Comparison of ENCODE assay signal across 8 cellular contexts in the genomic region with DNA sequence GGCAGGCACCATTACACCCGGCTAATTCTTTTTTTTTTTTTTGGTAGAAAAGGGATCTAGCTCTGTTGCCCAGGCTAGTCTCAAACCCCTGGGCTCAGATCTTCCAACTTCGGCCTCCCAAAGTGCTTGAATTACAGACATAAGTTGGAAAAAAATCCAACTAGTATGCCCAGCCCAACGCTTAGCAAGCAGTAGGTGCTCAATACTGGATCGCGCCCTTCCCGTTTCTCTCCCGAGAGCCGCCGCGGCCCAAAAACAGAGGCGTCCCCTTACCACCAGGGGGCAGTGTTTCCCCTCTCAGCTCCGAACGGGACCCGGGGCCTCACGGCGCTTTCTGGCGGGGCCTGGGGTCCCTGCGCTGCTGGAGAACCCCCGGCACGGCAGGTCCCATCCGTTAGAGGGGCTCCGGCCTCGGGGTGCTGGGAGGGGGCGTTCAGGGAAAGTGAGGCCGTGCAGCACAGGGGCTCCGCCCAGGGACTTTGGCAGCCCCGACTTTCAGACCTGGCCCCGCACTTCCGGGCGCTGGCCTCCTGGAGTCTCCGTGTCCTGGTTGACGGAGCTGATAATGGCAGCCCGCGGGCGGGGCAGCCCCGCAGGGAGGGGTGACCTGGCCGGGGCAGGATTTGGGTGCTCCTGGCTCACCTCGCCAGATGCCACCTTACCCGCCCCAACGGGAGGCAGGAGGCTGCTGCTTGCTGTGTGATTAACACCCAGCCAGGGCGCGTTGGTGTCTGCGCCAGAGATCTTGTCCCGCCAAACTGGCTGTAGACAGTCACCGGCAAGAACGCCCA. TPM values are rescaled to one million over a fixed set of nuclear protein-coding genes. Genes with fewer than 3 reads are reported as not detected.
A peak's percentile ranks its signal among the peaks of the same experiment; 100 is the strongest.
DNase-seq lines count a peak whose midpoint lies in the region; ATAC-seq and TF ChIP-seq lines count a peak whose summit lies in the region.

No MANE protein-coding gene starts in this region.

- no peak overlapping the region for H3K27ac ChIP-seq in KMS-11
- no peak overlapping the region for H3K27ac ChIP-seq in RWPE2 (ENCODE audit: poor library complexity, severe bottlenecking)
- H3K27ac ChIP-seq in stomach: peak overlapping the region; percentile 50 to 83 (median 76)

- H3K9me3 Mint-ChIP-seq in neural crest cell: no peaks in the 10 kb centered on the region

- H3K4me1 ChIP-seq in KMS-11 (ENCODE audit: low read depth, poor library complexity, severe bottlenecking) (no peaks in the 10 kb centered on the region), RWPE2 (ENCODE audit: insufficient read depth, poor library complexity, severe bottlenecking) (no peaks in the 10 kb centered on the region), stomach (peaks cover 0 to 13% (median 9%) of the 10 kb centered on the region in 4 donors)

- no peak for TF ChIP-seq EP300 in stomach (IDR thresholded peaks at IDR 0.05)

- peaks cover 10% of the 10 kb centered on the region for H3K27me3 Mint-ChIP-seq in neural crest cell (ENCODE audit: low read depth)

- H2AFZ ChIP-seq in KMS-11 (ENCODE audit: low read depth): peak overlapping the region; percentile 82

- WGBS in stomach, 5 donors: 2 to 11% (median 3%) methylated on average over 19 to 46 of the region's 46 CpGs

- peak overlapping the region; percentile 71 for H3K27ac Mint-ChIP-seq in neural crest cell (ENCODE audit: unreplicated experiment)

- TF ChIP-seq CTCF in KMS-11 (conservative IDR thresholded peaks at IDR 0.05; ENCODE audit: low read depth, low read length) (peak; percentile 88), RWPE2 (IDR thresholded peaks at IDR 0.05; ENCODE audit: poor library complexity, severe bottlenecking) (peak; percentile 96), foreskin fibroblast (IDR thresholded peaks at IDR 0.05; ENCODE audit: low read depth, low read length) (peak; percentile 91), neural crest cell (conservative IDR thresholded peaks at IDR 0.05) (peak; percentile 98), stomach (IDR thresholded peaks at IDR 0.05) (peak in 6 of 7 experiments; percentile 85 to 99 (median 97))

- peak overlapping the region; percentile 75 for H3K4me2 ChIP-seq in KMS-11

- no peaks in the 10 kb centered on the region for H3K36me3 ChIP-seq in KMS-11 (ENCODE audit: insufficient read depth)
- no peaks in the 10 kb centered on the region for H3K36me3 ChIP-seq in RWPE2 (ENCODE audit: low read depth)
- no peaks in the 10 kb centered on the region for H3K36me3 ChIP-seq in stomach

- intact Hi-C loops in stomach (cut with DNase I; ENCODE audit: low total_unique reads): loop anchor here (5.0 kb wide), 1 partner anchor 50 kb away; no protein-coding TSS in a partner anchor

- peaks cover 6% of the 10 kb centered on the region for H3K4me1 Mint-ChIP-seq in neural crest cell

- no peaks in the 10 kb centered on the region for H4K20me1 ChIP-seq in KMS-11 (ENCODE audit: insufficient read depth)

- H3K4me3 ChIP-seq in KMS-11 (IDR thresholded peaks at IDR 0.05; ENCODE audit: insufficient read depth, low read depth, low read length) (no peak overlapping the region), RWPE2 (ENCODE audit: severe bottlenecking) (peak overlapping the region; percentile 32), foreskin fibroblast (ENCODE audit: low read depth in 1 of 2, low read length in 2 of 2) (peak overlapping the region; percentile 45 to 46), stomach (peak overlapping the region; percentile 49 to 68 (median 56))

- H3K79me2 ChIP-seq in KMS-11 (ENCODE audit: insufficient read depth, low read depth): no peaks in the 10 kb centered on the region

- peaks cover 39% of the 10 kb centered on the region for H3K27me3 ChIP-seq in KMS-11 (ENCODE audit: insufficient read depth, low read depth)
- no peaks in the 10 kb centered on the region for H3K27me3 ChIP-seq in RWPE2 (ENCODE audit: insufficient read depth, poor library complexity, severe bottlenecking)
- H3K27me3 ChIP-seq in stomach: peaks cover 0 to 17% (median 4%) of the 10 kb centered on the region in 3 donors

- peak; percentile 78 for ATAC-seq in RWPE2 (ENCODE audit: low read depth)

- no peaks in the 10 kb centered on the region for H3K9me3 ChIP-seq in RWPE2 (ENCODE audit: severe bottlenecking)
- no peaks in the 10 kb centered on the region for H3K9me3 ChIP-seq in stomach

- peak overlapping the region; percentile 61; the same call in 1 of the 2 replicates for H3K9ac ChIP-seq in KMS-11

- H3K4me3 Mint-ChIP-seq in neural crest cell: peak overlapping the region; percentile 54

- TF ChIP-seq POLR2A in GM19193 (IDR thresholded peaks at IDR 0.05; ENCODE audit: extremely low read depth, insufficient read depth, insufficient read length) (peak; percentile 39), stomach (IDR thresholded peaks at IDR 0.05) (no peak)

- no peaks in the 10 kb centered on the region for H3K36me3 Mint-ChIP-seq in neural crest cell (ENCODE audit: low read depth)

- DNase-seq in AG20443 (ENCODE audit: low spot score) (peak; percentile 88), RWPE2 (ENCODE audit: low spot score) (no peak), foreskin fibroblast (peak in 1 of 2 donors; percentile 87), neural crest cell (ENCODE audit: low read depth, low spot score) (peak; percentile 96), stomach (peak; percentile 92)
- peak; percentile 77 for DNase-seq in activated T-helper 9 cell treated with anti-CD3 and anti-CD28 coated beads, Interleukin-2, amount 50 U/mL, for 16 hours (ENCODE audit: low read depth)

RNA-seq across cellular contexts. Expression of a gene that starts 15.2 kb away (rescaled TPM):
- 1.1 and 1.2 TPM in 2 replicates for total RNA-seq in neural crest cell
- total RNA-seq in stomach: 1 to 10 TPM in 3 of 5 donors, under 1 TPM in 1, not detected in 1; 0.58 to 3.6 (median 2.6) TPM
- 10 to 100 TPM in 1 of 3 donors, 1 to 10 TPM in 2; 3.7 to 15.3 (median 9.9) TPM for polyA plus RNA-seq in stomach

Comparison
In these comparisons a context has a peak if more than half of its experiments do, and no peak if none do; other contexts are left out.
1. H3K27ac ChIP-seq: peak in stomach (5 of 5); none in KMS-11 (single experiment) and RWPE2 (single experiment).
2. Peak in every context shown above with its lines, with median percentiles within 50 percentile points of each other: CTCF ChIP-seq.